Comparison of ENCODE assay signal across 1 cellular context in the genomic region with DNA sequence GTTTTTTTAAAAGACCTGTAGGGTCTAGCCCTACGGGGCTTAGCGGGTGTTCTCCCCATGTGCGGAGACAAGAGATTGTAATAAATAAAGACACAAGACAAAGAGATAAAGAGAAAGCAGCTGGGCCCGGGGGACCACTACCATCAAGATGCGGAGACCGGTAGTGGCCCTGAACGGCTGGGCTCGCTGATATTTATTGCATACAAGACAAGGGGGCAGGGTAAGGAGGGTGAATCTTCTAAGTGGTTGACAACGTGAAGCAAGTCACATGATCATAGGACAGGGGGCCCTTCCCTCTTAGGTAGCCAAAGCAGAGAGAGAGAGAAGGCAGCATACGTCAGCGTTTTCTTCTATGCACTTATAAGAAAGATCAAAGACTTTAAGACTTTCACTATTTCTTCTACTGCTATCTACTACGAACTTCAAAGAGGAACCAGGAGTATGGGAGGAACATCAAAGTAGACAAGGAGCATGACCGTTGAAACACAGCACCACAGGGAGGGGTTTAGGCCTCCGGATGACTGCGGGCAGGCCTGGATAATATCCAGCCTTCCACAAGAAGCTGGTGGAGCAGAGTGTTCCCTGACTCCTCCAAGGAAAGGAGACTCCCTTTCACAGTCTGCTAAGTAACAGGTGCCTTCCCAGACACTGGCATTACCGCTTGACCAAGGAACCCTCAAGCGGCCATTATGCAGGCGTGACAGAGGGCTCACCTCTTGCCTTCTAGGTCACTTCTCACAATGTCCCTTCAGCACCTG.
TF ChIP-seq lines count a peak whose summit lies in the region.

No MANE protein-coding gene starts in this region.

TF ChIP-seq in GM12878, 131 proteins besides CTCF, POLR2A, EP300 and RAD21:
- TF ChIP-seq, protein P1, sequence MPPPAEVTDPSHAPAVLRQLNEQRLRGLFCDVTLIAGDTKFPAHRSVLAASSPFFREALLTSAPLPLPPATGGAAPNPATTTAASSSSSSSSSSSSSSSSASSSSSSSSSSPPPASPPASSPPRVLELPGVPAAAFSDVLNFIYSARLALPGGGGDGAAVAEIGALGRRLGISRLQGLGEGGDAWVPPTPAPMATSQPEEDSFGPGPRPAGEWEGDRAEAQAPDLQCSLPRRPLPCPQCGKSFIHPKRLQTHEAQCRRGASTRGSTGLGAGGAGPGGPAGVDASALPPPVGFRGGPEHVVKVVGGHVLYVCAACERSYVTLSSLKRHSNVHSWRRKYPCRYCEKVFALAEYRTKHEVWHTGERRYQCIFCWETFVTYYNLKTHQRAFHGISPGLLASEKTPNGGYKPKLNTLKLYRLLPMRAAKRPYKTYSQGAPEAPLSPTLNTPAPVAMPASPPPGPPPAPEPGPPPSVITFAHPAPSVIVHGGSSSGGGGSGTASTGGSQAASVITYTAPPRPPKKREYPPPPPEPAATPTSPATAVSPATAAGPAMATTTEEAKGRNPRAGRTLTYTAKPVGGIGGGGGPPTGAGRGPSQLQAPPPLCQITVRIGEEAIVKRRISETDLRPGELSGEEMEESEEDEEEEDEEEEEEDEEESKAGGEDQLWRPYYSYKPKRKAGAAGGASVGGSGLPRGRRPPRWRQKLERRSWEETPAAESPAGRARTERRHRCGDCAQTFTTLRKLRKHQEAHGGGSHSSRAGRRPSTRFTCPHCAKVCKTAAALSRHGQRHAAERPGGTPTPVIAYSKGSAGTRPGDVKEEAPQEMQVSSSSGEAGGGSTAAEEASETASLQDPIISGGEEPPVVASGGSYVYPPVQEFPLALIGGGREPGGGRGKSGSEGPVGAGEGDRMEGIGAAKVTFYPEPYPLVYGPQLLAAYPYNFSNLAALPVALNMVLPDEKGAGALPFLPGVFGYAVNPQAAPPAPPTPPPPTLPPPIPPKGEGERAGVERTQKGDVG (CRISPR knock-in tag; IDR thresholded peaks at IDR 0.05): peak; percentile 28; the same call in 1 of the 2 replicates
- TF ChIP-seq, protein P2, sequence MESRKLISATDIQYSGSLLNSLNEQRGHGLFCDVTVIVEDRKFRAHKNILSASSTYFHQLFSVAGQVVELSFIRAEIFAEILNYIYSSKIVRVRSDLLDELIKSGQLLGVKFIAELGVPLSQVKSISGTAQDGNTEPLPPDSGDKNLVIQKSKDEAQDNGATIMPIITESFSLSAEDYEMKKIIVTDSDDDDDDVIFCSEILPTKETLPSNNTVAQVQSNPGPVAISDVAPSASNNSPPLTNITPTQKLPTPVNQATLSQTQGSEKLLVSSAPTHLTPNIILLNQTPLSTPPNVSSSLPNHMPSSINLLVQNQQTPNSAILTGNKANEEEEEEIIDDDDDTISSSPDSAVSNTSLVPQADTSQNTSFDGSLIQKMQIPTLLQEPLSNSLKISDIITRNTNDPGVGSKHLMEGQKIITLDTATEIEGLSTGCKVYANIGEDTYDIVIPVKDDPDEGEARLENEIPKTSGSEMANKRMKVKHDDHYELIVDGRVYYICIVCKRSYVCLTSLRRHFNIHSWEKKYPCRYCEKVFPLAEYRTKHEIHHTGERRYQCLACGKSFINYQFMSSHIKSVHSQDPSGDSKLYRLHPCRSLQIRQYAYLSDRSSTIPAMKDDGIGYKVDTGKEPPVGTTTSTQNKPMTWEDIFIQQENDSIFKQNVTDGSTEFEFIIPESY (IDR thresholded peaks at IDR 0.05): peak; percentile 58; the same call in 1 of the 2 replicates
- peak; percentile 49 for TF ChIP-seq SPI1 (IDR thresholded peaks at IDR 0.05; ENCODE audit: borderline replicate concordance, insufficient read depth, low read depth, low read length)
- peak; percentile 14 for TF ChIP-seq RELA (IDR thresholded peaks at IDR 0.05; ENCODE audit: borderline replicate concordance, partially characterized antibody)
- 0 out of 2 replicates have a peak, but pooled peaks have one; percentile 26 for TF ChIP-seq RUNX3 (IDR thresholded peaks at IDR 0.05; ENCODE audit: low read length)
- TF ChIP-seq, protein P3, sequence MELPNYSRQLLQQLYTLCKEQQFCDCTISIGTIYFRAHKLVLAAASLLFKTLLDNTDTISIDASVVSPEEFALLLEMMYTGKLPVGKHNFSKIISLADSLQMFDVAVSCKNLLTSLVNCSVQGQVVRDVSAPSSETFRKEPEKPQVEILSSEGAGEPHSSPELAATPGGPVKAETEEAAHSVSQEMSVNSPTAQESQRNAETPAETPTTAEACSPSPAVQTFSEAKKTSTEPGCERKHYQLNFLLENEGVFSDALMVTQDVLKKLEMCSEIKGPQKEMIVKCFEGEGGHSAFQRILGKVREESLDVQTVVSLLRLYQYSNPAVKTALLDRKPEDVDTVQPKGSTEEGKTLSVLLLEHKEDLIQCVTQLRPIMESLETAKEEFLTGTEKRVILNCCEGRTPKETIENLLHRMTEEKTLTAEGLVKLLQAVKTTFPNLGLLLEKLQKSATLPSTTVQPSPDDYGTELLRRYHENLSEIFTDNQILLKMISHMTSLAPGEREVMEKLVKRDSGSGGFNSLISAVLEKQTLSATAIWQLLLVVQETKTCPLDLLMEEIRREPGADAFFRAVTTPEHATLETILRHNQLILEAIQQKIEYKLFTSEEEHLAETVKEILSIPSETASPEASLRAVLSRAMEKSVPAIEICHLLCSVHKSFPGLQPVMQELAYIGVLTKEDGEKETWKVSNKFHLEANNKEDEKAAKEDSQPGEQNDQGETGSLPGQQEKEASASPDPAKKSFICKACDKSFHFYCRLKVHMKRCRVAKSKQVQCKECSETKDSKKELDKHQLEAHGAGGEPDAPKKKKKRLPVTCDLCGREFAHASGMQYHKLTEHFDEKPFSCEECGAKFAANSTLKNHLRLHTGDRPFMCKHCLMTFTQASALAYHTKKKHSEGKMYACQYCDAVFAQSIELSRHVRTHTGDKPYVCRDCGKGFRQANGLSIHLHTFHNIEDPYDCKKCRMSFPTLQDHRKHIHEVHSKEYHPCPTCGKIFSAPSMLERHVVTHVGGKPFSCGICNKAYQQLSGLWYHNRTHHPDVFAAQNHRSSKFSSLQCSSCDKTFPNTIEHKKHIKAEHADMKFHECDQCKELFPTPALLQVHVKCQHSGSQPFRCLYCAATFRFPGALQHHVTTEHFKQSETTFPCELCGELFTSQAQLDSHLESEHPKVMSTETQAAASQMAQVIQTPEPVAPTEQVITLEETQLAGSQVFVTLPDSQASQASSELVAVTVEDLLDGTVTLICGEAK (IDR thresholded peaks at IDR 0.05; ENCODE audit: borderline replicate concordance): peak; percentile 27; the same call in 1 of the 2 replicates
- TF ChIP-seq YY1 (IDR thresholded peaks at IDR 0.05; ENCODE audit: low read depth, low read length): peak; percentile 60; the same call in 1 of the 2 replicates
- TF ChIP-seq, protein P4, sequence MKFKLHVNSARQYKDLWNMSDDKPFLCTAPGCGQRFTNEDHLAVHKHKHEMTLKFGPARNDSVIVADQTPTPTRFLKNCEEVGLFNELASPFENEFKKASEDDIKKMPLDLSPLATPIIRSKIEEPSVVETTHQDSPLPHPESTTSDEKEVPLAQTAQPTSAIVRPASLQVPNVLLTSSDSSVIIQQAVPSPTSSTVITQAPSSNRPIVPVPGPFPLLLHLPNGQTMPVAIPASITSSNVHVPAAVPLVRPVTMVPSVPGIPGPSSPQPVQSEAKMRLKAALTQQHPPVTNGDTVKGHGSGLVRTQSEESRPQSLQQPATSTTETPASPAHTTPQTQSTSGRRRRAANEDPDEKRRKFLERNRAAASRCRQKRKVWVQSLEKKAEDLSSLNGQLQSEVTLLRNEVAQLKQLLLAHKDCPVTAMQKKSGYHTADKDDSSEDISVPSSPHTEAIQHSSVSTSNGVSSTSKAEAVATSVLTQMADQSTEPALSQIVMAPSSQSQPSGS (IDR thresholded peaks at IDR 0.05; ENCODE audit: low read length): 0 out of 2 replicates have a peak, but pooled peaks have one; percentile 27
- TF ChIP-seq SMARCA5 (IDR thresholded peaks at IDR 0.05): peak; percentile 29; the same call in 1 of the 2 replicates
- TF ChIP-seq CREB1 (IDR thresholded peaks at IDR 0.05; ENCODE audit: low read depth): peak; percentile 42; the same call in 1 of the 2 replicates
- TF ChIP-seq NR2F1 (conservative IDR thresholded peaks at IDR 0.05): 0 out of 2 replicates have a peak, but pooled peaks have one; percentile 24
- peak; percentile 43; the same call in 1 of the 2 replicates for TF ChIP-seq NFIC (IDR thresholded peaks at IDR 0.05; ENCODE audit: low read depth, low read length)
- peak; percentile 45 to 69; a peak in 2 of 4 replicates for TF ChIP-seq IKZF2 (IDR thresholded peaks at IDR 0.05)
- peak; percentile 30; the same call in 1 of the 2 replicates for TF ChIP-seq MTA2 (IDR thresholded peaks at IDR 0.05; ENCODE audit: low read depth)
- TF ChIP-seq, protein P5, sequence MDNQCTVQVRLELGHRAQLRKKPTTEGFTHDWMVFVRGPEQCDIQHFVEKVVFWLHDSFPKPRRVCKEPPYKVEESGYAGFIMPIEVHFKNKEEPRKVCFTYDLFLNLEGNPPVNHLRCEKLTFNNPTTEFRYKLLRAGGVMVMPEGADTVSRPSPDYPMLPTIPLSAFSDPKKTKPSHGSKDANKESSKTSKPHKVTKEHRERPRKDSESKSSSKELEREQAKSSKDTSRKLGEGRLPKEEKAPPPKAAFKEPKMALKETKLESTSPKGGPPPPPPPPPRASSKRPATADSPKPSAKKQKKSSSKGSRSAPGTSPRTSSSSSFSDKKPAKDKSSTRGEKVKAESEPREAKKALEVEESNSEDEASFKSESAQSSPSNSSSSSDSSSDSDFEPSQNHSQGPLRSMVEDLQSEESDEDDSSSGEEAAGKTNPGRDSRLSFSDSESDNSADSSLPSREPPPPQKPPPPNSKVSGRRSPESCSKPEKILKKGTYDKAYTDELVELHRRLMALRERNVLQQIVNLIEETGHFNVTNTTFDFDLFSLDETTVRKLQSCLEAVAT (IDR thresholded peaks at IDR 0.05): peak; percentile 89
- peak; percentile 26; the same call in 1 of the 2 replicates for TF ChIP-seq PAX5 (IDR thresholded peaks at IDR 0.05; ENCODE audit: borderline replicate concordance, low read depth, low read length)
- TF ChIP-seq ETV6 (conservative IDR thresholded peaks at IDR 0.05 in 1 of 2, IDR thresholded peaks at IDR 0.05 in 1 of 2; ENCODE audit: borderline replicate concordance in 1 of 2, low read depth in 1 of 2): 0 out of 4 replicates have a peak, but pooled peaks of 1 of the 2 experiments have one; percentile 32
- TF ChIP-seq EED (IDR thresholded peaks at IDR 0.05; ENCODE audit: low read depth): peak; percentile 71
- TF ChIP-seq ATF7 (IDR thresholded peaks at IDR 0.05; ENCODE audit: low read depth): peak; percentile 73
- peak; percentile 97 for TF ChIP-seq TCF7 (IDR thresholded peaks at IDR 0.05; ENCODE audit: borderline replicate concordance)
- peak; percentile 63; the same call in 1 of the 2 replicates for TF ChIP-seq CREM (IDR thresholded peaks at IDR 0.05; ENCODE audit: low read depth)
- TF ChIP-seq RAD51 (IDR thresholded peaks at IDR 0.05): peak; percentile 93
- peak in 1 of 2 experiments; percentile 67; a peak in 1 of 4 replicates for TF ChIP-seq BHLHE40 (IDR thresholded peaks at IDR 0.05; ENCODE audit: borderline replicate concordance in 1 of 2, low read depth in 2 of 2, low read length in 1 of 2)
TF ChIP-seq in GM12878: peak in this region for 23; not testable (repeated sequence) for 108.
